1 cellular context compared by ENCODE assay signal in the genomic region with DNA sequence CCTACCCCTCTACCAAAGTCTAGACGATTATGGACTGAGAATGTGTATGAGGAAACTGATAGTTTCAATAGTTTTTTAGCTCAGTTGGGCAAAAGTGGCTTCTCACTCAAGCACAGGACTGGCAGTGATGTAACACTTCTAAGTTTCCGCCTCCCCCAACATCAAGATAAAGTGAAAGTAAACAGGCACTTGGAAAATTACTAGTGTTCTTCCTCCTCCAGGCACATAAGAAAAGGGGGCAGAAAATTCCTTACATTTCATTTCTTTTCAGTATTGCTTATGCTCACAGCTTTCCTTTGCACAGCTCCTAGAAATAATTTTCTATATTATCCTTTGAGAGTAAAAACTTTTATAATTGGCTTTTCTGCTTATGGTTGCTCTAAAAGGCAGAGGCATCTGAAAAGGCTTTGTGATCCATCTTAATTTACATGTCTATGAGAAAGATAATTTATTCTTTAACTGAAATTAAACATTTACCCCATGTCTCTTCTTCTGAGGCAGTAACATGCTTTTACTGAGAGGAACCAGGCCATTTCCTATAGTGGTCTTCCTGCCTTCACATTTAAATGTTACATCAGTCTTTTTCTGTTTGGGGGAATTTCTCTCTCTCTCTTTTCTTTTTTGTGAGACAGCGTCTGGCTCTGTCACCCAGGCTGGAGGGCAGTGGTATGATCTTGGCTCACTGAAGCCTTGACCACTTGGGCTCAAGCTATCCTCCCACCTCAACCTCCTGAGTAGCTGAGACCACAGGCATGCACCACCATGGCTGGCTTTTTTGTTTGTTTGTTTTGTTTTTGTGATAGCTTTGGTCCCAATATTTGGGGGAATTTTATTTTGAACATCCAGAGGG.
TF ChIP-seq lines count a peak whose summit lies in the region.

No MANE protein-coding gene starts in this region.

TF ChIP-seq in K562, 482 proteins besides CTCF, POLR2A, EP300 and RAD21 (continued from another document and continues in another):
- TF ChIP-seq, protein P1, sequence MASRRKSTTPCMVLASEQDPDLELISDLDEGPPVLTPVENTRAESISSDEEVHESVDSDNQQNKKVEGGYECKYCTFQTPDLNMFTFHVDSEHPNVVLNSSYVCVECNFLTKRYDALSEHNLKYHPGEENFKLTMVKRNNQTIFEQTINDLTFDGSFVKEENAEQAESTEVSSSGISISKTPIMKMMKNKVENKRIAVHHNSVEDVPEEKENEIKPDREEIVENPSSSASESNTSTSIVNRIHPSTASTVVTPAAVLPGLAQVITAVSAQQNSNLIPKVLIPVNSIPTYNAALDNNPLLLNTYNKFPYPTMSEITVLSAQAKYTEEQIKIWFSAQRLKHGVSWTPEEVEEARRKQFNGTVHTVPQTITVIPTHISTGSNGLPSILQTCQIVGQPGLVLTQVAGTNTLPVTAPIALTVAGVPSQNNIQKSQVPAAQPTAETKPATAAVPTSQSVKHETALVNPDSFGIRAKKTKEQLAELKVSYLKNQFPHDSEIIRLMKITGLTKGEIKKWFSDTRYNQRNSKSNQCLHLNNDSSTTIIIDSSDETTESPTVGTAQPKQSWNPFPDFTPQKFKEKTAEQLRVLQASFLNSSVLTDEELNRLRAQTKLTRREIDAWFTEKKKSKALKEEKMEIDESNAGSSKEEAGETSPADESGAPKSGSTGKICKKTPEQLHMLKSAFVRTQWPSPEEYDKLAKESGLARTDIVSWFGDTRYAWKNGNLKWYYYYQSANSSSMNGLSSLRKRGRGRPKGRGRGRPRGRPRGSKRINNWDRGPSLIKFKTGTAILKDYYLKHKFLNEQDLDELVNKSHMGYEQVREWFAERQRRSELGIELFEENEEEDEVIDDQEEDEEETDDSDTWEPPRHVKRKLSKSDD (conservative IDR thresholded peaks at IDR 0.05; ENCODE audit: low read length) = no peak
- TF ChIP-seq, protein P2, sequence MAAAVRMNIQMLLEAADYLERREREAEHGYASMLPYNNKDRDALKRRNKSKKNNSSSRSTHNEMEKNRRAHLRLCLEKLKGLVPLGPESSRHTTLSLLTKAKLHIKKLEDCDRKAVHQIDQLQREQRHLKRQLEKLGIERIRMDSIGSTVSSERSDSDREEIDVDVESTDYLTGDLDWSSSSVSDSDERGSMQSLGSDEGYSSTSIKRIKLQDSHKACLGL (CRISPR knock-in tag; IDR thresholded peaks at IDR 0.05; ENCODE audit: borderline replicate concordance, poor library complexity, severe bottlenecking) = no peak
- no peak for TF ChIP-seq SIRT6 (IDR thresholded peaks at IDR 0.05; ENCODE audit: low read depth, low read length)
- TF ChIP-seq SUPT5H (IDR thresholded peaks at IDR 0.05) = peak; percentile 49; the same call in 1 of the 2 replicates
- no peak for TF ChIP-seq ZNF75A (CRISPR knock-in tag; IDR thresholded peaks at IDR 0.05)
- TF ChIP-seq, protein P3, sequence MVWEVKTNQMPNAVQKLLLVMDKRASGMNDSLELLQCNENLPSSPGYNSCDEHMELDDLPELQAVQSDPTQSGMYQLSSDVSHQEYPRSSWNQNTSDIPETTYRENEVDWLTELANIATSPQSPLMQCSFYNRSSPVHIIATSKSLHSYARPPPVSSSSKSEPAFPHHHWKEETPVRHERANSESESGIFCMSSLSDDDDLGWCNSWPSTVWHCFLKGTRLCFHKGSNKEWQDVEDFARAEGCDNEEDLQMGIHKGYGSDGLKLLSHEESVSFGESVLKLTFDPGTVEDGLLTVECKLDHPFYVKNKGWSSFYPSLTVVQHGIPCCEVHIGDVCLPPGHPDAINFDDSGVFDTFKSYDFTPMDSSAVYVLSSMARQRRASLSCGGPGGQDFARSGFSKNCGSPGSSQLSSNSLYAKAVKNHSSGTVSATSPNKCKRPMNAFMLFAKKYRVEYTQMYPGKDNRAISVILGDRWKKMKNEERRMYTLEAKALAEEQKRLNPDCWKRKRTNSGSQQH (CRISPR knock-in tag; IDR thresholded peaks at IDR 0.05) = 0 out of 2 replicates have a peak, but pooled peaks have one; percentile 20
- TF ChIP-seq ARHGAP35 (IDR thresholded peaks at IDR 0.05; ENCODE audit: partially characterized antibody) = no peak
- TF ChIP-seq MXI1 (IDR thresholded peaks at IDR 0.05; ENCODE audit: low read depth, low read length) = no peak
- TF ChIP-seq, protein P4, sequence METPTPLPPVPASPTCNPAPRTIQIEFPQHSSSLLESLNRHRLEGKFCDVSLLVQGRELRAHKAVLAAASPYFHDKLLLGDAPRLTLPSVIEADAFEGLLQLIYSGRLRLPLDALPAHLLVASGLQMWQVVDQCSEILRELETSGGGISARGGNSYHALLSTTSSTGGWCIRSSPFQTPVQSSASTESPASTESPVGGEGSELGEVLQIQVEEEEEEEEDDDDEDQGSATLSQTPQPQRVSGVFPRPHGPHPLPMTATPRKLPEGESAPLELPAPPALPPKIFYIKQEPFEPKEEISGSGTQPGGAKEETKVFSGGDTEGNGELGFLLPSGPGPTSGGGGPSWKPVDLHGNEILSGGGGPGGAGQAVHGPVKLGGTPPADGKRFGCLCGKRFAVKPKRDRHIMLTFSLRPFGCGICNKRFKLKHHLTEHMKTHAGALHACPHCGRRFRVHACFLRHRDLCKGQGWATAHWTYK (CRISPR knock-in tag; IDR thresholded peaks at IDR 0.05) = no peak
- TF ChIP-seq SRSF9 (IDR thresholded peaks at IDR 0.05; ENCODE audit: borderline replicate concordance, low read depth, low read length) = no peak
- TF ChIP-seq ERF (CRISPR knock-in tag; IDR thresholded peaks at IDR 0.05) = no peak
- no peak for TF ChIP-seq RB1 (IDR thresholded peaks at IDR 0.05; ENCODE audit: low read depth)
- no peak for TF ChIP-seq SP2 (IDR thresholded peaks at IDR 0.05; ENCODE audit: extremely low read depth, low read depth, low read length, poor library complexity, severe bottlenecking)
- TF ChIP-seq HDAC2 (IDR thresholded peaks at IDR 0.05) = no peak
- TF ChIP-seq, protein P5, sequence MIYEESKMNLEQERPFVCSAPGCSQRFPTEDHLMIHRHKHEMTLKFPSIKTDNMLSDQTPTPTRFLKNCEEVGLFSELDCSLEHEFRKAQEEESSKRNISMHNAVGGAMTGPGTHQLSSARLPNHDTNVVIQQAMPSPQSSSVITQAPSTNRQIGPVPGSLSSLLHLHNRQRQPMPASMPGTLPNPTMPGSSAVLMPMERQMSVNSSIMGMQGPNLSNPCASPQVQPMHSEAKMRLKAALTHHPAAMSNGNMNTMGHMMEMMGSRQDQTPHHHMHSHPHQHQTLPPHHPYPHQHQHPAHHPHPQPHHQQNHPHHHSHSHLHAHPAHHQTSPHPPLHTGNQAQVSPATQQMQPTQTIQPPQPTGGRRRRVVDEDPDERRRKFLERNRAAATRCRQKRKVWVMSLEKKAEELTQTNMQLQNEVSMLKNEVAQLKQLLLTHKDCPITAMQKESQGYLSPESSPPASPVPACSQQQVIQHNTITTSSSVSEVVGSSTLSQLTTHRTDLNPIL (CRISPR knock-in tag; IDR thresholded peaks at IDR 0.05) = no peak
- peak; percentile 57; the same call in 1 of the 2 replicates for TF ChIP-seq CEBPG (CRISPR knock-in tag; IDR thresholded peaks at IDR 0.05)
- TF ChIP-seq CEBPG (tag; conservative IDR thresholded peaks at IDR 0.05 in 1 of 2, IDR thresholded peaks at IDR 0.05 in 1 of 2) = peak; percentile 88 to 93
- TF ChIP-seq SMARCE1 (IDR thresholded peaks at IDR 0.05) = peak; percentile 72; the same call in 1 of the 2 replicates
- no peak for TF ChIP-seq CBX3 (IDR thresholded peaks at IDR 0.05; ENCODE audit: borderline replicate concordance in 1 of 2, low read length in 2 of 2)
- TF ChIP-seq LEF1 (IDR thresholded peaks at IDR 0.05) = peak; percentile 95
- no peak for TF ChIP-seq ZNF830 (CRISPR knock-in tag; IDR thresholded peaks at IDR 0.05)
- TF ChIP-seq L3MBTL2 (IDR thresholded peaks at IDR 0.05) = peak; percentile 81; the same call in 1 of the 2 replicates
- no peak; the same call in 1 of the 2 replicates for TF ChIP-seq ETV1 (tag; conservative IDR thresholded peaks at IDR 0.05; ENCODE audit: low read depth)
- no peak for TF ChIP-seq SREBF2 (CRISPR knock-in tag; IDR thresholded peaks at IDR 0.05)
- TF ChIP-seq ZNF212 (CRISPR knock-in tag; IDR thresholded peaks at IDR 0.05) = no peak
- peak; percentile 73; the same call in 1 of the 2 replicates for TF ChIP-seq CREM (IDR thresholded peaks at IDR 0.05; ENCODE audit: low read depth)
- no peak for TF ChIP-seq IRF2 (CRISPR knock-in tag; IDR thresholded peaks at IDR 0.05)
- TF ChIP-seq FOXA1 (IDR thresholded peaks at IDR 0.05; ENCODE audit: borderline replicate concordance) = peak; percentile 49; the same call in 1 of the 2 replicates
- 0 out of 2 replicates have a peak, but pooled peaks have one; percentile 22 for TF ChIP-seq BRD4 (IDR thresholded peaks at IDR 0.05)
- TF ChIP-seq, protein P6, sequence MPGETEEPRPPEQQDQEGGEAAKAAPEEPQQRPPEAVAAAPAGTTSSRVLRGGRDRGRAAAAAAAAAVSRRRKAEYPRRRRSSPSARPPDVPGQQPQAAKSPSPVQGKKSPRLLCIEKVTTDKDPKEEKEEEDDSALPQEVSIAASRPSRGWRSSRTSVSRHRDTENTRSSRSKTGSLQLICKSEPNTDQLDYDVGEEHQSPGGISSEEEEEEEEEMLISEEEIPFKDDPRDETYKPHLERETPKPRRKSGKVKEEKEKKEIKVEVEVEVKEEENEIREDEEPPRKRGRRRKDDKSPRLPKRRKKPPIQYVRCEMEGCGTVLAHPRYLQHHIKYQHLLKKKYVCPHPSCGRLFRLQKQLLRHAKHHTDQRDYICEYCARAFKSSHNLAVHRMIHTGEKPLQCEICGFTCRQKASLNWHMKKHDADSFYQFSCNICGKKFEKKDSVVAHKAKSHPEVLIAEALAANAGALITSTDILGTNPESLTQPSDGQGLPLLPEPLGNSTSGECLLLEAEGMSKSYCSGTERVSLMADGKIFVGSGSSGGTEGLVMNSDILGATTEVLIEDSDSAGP (CRISPR knock-in tag; IDR thresholded peaks at IDR 0.05) = no peak
- TF ChIP-seq, protein P7, sequence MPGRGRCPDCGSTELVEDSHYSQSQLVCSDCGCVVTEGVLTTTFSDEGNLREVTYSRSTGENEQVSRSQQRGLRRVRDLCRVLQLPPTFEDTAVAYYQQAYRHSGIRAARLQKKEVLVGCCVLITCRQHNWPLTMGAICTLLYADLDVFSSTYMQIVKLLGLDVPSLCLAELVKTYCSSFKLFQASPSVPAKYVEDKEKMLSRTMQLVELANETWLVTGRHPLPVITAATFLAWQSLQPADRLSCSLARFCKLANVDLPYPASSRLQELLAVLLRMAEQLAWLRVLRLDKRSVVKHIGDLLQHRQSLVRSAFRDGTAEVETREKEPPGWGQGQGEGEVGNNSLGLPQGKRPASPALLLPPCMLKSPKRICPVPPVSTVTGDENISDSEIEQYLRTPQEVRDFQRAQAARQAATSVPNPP (IDR thresholded peaks at IDR 0.05; ENCODE audit: borderline replicate concordance, insufficient read depth, insufficient read length) = no peak
- 0 out of 4 replicates have a peak, but pooled peaks of 1 of the 2 experiments have one; percentile 13 for TF ChIP-seq HDAC1 (IDR thresholded peaks at IDR 0.05)
- TF ChIP-seq IFI16 (CRISPR knock-in tag; IDR thresholded peaks at IDR 0.05) = no peak
- TF ChIP-seq, protein P8, sequence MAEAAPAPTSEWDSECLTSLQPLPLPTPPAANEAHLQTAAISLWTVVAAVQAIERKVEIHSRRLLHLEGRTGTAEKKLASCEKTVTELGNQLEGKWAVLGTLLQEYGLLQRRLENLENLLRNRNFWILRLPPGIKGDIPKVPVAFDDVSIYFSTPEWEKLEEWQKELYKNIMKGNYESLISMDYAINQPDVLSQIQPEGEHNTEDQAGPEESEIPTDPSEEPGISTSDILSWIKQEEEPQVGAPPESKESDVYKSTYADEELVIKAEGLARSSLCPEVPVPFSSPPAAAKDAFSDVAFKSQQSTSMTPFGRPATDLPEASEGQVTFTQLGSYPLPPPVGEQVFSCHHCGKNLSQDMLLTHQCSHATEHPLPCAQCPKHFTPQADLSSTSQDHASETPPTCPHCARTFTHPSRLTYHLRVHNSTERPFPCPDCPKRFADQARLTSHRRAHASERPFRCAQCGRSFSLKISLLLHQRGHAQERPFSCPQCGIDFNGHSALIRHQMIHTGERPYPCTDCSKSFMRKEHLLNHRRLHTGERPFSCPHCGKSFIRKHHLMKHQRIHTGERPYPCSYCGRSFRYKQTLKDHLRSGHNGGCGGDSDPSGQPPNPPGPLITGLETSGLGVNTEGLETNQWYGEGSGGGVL (CRISPR knock-in tag; IDR thresholded peaks at IDR 0.05) = no peak
- no peak for TF ChIP-seq ZNF778 (CRISPR knock-in tag; IDR thresholded peaks at IDR 0.05)
- TF ChIP-seq, protein P9, sequence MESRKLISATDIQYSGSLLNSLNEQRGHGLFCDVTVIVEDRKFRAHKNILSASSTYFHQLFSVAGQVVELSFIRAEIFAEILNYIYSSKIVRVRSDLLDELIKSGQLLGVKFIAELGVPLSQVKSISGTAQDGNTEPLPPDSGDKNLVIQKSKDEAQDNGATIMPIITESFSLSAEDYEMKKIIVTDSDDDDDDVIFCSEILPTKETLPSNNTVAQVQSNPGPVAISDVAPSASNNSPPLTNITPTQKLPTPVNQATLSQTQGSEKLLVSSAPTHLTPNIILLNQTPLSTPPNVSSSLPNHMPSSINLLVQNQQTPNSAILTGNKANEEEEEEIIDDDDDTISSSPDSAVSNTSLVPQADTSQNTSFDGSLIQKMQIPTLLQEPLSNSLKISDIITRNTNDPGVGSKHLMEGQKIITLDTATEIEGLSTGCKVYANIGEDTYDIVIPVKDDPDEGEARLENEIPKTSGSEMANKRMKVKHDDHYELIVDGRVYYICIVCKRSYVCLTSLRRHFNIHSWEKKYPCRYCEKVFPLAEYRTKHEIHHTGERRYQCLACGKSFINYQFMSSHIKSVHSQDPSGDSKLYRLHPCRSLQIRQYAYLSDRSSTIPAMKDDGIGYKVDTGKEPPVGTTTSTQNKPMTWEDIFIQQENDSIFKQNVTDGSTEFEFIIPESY (CRISPR knock-in tag; IDR thresholded peaks at IDR 0.05) = no peak
- no peak for TF ChIP-seq BCL6 (CRISPR knock-in tag; IDR thresholded peaks at IDR 0.05)
- no peak for TF ChIP-seq ZNF3 (CRISPR knock-in tag; IDR thresholded peaks at IDR 0.05)
- TF ChIP-seq, protein P10, sequence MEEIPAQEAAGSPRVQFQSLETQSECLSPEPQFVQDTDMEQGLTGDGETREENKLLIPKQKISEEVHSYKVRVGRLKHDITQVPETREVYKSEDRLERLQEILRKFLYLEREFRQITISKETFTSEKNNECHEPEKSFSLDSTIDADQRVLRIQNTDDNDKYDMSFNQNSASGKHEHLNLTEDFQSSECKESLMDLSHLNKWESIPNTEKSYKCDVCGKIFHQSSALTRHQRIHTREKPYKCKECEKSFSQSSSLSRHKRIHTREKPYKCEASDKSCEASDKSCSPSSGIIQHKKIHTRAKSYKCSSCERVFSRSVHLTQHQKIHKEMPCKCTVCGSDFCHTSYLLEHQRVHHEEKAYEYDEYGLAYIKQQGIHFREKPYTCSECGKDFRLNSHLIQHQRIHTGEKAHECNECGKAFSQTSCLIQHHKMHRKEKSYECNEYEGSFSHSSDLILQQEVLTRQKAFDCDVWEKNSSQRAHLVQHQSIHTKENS (CRISPR knock-in tag; IDR thresholded peaks at IDR 0.05) = no peak
- no peak for TF ChIP-seq CBX1 (IDR thresholded peaks at IDR 0.05; ENCODE audit: low read depth)
- TF ChIP-seq SIX5 (IDR thresholded peaks at IDR 0.05; ENCODE audit: borderline replicate concordance in 1 of 2, insufficient read depth in 1 of 2, low read depth in 1 of 2, low read length in 2 of 2) = no peak
